In the genomic region with DNA sequence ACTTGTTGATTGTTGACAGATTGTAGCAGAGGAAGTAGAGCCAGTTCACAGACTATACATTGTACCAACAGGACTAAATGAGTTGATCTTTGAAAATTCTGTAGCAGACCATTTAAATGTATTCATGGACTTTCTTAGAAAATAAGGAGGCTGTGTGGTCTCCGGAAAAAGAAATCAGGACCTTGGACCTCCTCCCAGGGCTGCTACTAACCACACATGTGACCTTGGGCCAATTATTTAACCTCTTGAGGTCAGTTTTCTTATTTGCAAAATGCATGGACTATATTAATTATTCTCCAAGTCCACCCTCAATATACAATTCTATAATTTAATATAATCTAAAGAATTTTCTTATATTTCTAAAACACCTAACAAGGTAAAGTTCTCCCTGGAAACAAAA, we compare ENCODE assay signal across 2 cellular contexts.
TF ChIP-seq lines count a peak whose summit lies in the region.

No MANE protein-coding gene starts in this region.

TF ChIP-seq in liver, 16 proteins besides CTCF, POLR2A, EP300 and RAD21 (continued from another document):
- TF ChIP-seq, protein P1, sequence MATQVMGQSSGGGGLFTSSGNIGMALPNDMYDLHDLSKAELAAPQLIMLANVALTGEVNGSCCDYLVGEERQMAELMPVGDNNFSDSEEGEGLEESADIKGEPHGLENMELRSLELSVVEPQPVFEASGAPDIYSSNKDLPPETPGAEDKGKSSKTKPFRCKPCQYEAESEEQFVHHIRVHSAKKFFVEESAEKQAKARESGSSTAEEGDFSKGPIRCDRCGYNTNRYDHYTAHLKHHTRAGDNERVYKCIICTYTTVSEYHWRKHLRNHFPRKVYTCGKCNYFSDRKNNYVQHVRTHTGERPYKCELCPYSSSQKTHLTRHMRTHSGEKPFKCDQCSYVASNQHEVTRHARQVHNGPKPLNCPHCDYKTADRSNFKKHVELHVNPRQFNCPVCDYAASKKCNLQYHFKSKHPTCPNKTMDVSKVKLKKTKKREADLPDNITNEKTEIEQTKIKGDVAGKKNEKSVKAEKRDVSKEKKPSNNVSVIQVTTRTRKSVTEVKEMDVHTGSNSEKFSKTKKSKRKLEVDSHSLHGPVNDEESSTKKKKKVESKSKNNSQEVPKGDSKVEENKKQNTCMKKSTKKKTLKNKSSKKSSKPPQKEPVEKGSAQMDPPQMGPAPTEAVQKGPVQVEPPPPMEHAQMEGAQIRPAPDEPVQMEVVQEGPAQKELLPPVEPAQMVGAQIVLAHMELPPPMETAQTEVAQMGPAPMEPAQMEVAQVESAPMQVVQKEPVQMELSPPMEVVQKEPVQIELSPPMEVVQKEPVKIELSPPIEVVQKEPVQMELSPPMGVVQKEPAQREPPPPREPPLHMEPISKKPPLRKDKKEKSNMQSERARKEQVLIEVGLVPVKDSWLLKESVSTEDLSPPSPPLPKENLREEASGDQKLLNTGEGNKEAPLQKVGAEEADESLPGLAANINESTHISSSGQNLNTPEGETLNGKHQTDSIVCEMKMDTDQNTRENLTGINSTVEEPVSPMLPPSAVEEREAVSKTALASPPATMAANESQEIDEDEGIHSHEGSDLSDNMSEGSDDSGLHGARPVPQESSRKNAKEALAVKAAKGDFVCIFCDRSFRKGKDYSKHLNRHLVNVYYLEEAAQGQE (IDR thresholded peaks at IDR 0.05): peak; percentile 64

TF ChIP-seq in HepG2, 621 proteins besides CTCF, POLR2A, EP300 and RAD21 (continued from another document):
- TF ChIP-seq, protein P2, sequence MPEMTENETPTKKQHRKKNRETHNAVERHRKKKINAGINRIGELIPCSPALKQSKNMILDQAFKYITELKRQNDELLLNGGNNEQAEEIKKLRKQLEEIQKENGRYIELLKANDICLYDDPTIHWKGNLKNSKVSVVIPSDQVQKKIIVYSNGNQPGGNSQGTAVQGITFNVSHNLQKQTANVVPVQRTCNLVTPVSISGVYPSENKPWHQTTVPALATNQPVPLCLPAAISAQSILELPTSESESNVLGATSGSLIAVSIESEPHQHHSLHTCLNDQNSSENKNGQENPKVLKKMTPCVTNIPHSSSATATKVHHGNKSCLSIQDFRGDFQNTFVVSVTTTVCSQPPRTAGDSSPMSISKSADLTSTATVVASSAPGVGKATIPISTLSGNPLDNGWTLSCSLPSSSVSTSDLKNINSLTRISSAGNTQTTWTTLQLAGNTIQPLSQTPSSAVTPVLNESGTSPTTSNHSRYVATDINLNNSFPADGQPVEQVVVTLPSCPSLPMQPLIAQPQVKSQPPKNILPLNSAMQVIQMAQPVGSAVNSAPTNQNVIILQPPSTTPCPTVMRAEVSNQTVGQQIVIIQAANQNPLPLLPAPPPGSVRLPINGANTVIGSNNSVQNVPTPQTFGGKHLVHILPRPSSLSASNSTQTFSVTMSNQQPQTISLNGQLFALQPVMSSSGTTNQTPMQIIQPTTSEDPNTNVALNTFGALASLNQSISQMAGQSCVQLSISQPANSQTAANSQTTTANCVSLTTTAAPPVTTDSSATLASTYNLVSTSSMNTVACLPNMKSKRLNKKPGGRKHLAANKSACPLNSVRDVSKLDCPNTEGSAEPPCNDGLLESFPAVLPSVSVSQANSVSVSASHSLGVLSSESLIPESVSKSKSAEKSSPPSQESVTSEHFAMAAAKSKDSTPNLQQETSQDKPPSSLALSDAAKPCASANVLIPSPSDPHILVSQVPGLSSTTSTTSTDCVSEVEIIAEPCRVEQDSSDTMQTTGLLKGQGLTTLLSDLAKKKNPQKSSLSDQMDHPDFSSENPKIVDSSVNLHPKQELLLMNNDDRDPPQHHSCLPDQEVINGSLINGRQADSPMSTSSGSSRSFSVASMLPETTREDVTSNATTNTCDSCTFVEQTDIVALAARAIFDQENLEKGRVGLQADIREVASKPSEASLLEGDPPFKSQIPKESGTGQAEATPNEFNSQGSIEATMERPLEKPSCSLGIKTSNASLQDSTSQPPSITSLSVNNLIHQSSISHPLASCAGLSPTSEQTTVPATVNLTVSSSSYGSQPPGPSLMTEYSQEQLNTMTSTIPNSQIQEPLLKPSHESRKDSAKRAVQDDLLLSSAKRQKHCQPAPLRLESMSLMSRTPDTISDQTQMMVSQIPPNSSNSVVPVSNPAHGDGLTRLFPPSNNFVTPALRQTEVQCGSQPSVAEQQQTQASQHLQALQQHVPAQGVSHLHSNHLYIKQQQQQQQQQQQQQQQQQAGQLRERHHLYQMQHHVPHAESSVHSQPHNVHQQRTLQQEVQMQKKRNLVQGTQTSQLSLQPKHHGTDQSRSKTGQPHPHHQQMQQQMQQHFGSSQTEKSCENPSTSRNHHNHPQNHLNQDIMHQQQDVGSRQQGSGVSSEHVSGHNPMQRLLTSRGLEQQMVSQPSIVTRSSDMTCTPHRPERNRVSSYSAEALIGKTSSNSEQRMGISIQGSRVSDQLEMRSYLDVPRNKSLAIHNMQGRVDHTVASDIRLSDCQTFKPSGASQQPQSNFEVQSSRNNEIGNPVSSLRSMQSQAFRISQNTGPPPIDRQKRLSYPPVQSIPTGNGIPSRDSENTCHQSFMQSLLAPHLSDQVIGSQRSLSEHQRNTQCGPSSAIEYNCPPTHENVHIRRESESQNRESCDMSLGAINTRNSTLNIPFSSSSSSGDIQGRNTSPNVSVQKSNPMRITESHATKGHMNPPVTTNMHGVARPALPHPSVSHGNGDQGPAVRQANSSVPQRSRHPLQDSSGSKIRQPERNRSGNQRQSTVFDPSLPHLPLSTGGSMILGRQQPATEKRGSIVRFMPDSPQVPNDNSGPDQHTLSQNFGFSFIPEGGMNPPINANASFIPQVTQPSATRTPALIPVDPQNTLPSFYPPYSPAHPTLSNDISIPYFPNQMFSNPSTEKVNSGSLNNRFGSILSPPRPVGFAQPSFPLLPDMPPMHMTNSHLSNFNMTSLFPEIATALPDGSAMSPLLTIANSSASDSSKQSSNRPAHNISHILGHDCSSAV (CRISPR knock-in tag; IDR thresholded peaks at IDR 0.05; ENCODE audit: borderline replicate concordance): no peak
- TF ChIP-seq MTF1 (CRISPR knock-in tag; IDR thresholded peaks at IDR 0.05): no peak
